In the genomic region with DNA sequence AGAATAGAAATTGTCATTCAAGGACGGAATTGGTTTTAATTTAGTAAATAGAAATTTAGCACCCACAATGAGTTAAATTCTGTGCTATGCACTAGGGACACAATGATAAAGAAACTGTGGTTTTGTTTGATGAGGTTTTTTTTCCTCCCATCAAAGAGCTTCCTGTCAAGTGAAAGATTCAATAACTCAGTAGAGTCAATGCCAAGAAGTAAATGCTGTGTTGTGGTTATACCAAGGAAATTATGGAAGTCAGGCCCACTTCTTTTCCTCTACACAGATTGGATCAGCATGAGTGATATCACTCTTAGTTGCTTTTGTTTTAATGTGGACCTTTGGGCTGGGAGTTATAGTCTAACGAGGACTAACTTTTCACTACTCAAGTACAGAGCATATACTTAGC, we compare ENCODE assay signal across 14 cellular contexts.
A peak's percentile ranks its signal among the peaks of the same experiment; 100 is the strongest.
DNase-seq lines count a peak whose midpoint lies in the region; ATAC-seq, FAIRE-seq and TF ChIP-seq lines count a peak whose summit lies in the region.
"Had no signal": no experiment of that assay in that cellular context is flagged by ENCODE, and none has a peak within 500 bp of the region (broad histone marks: within the 10 kb centered on the region; RNA-seq: fewer than 3 reads in every experiment).

No MANE protein-coding gene starts in this region.

- no peaks in the 10 kb centered on the region for H4K20me1 ChIP-seq in HCT116 (ENCODE audit: insufficient read depth)

- H3K27ac ChIP-seq in HCT116 (ENCODE audit: low read depth, low read length), result peak overlapping the region; percentile 8; the same call in 1 of the 2 replicates
- H3K27ac ChIP-seq in aorta (ENCODE audit: low read depth in 1 of 2, low read length in 2 of 2), result no peak overlapping the region
- H3K27ac ChIP-seq in colonic mucosa, result no peak overlapping the region
- H3K27ac ChIP-seq: SJCRH30 had no signal

- H3K4me1 ChIP-seq in HCT116 (ENCODE audit: control insufficient read depth in 1 of 2, insufficient read depth in 2 of 2, low read length in 2 of 2) (peaks cover 15 to 49% of the 10 kb centered on the region in 2 experiments; a peak in 2 of 4 replicates), aorta (ENCODE audit: control insufficient read depth in 1 of 2, insufficient read depth in 2 of 2, low read length in 2 of 2) (peaks cover 0 to 3% of the 10 kb centered on the region in 2 donors), colonic mucosa (no peaks in the 10 kb centered on the region)

- peak overlapping the region; percentile 39; the same call in 1 of the 2 replicates for H3K4me2 ChIP-seq in HCT116 (ENCODE audit: low read length)

- TF ChIP-seq RAD21 in HCT116 (IDR thresholded peaks at IDR 0.05; ENCODE audit: low read depth), result no peak

- DNase-seq in HCT116 (ENCODE audit: low read depth, low spot score), result peak; percentile 56
- DNase-seq in RCC 7860 (ENCODE audit: low spot score), result peak; percentile 67
- DNase-seq in glomerular visceral epithelial cell (ENCODE audit: extremely low spot score), result peak; percentile 41
- DNase-seq in aorta, result no peak
- DNase-seq in colonic mucosa, result no peak
- no peak for DNase-seq in NCI-H1048 (lab: John Stamatoyannopoulos, UW)
- DNase-seq: DMS153, KBM-7, NCI-H1105, NCI-H187, NCI-H2171, NCI-H510A treated with DMSO at 0.1 percent for 48 hours, SJCRH30 had no signal

- H3K9me2 ChIP-seq in HCT116 (ENCODE audit: insufficient read depth), result no peaks in the 10 kb centered on the region

- TF ChIP-seq POLR2A in HCT116 (IDR thresholded peaks at IDR 0.05; ENCODE audit: borderline replicate concordance, extremely low read depth, insufficient read depth, insufficient read length), result no peak

- no peaks in the 10 kb centered on the region for H3K9me3 ChIP-seq in HCT116 (ENCODE audit: control insufficient read depth in 1 of 2, insufficient read depth in 1 of 2, low read depth in 1 of 2, low read length in 2 of 2)
- no peaks in the 10 kb centered on the region for H3K9me3 ChIP-seq in aorta (ENCODE audit: control insufficient read depth, low read length)
- no peaks in the 10 kb centered on the region for H3K9me3 ChIP-seq in colonic mucosa
- H3K9me3 ChIP-seq: SJCRH30 had no signal

- H3K9ac ChIP-seq in HCT116 (ENCODE audit: low read length) (no peak overlapping the region), colonic mucosa (ENCODE audit: low read depth in 2 of 2, low read length in 2 of 2) (no peak overlapping the region)

- WGBS in aorta, 2 donors, result 56 to 66% methylated on average over 2 of the region's 2 CpGs

- ATAC-seq in HCT116, result peak; percentile 54
- ATAC-seq in aorta (ENCODE audit: low FRiP score), result peak; percentile 22
- ATAC-seq in GM19035 (IDR thresholded peaks at IDR 0.05; ENCODE audit: unreplicated experiment), result no peak

- no peaks in the 10 kb centered on the region for H3K79me2 ChIP-seq in HCT116 (ENCODE audit: insufficient read depth, low read length)

- intact Hi-C loops in HCT116 (cut with micrococcal nuclease) (no loop called here), aorta (cut with DNase I) (no loop called here), colonic mucosa (cut with DNase I) (no loop called here)

- POLR2A ChIA-PET in HCT116 (lab: Charles Lee), result no interaction called here

- TF ChIP-seq CTCF in HCT116 (IDR thresholded peaks at IDR 0.05 in 2 of 3, conservative IDR thresholded peaks at IDR 0.05 in 1 of 3; ENCODE audit: borderline replicate concordance in 1 of 3, insufficient read depth in 1 of 3, low read depth in 2 of 3, low read length in 2 of 3) (no peak), colonic mucosa (IDR thresholded peaks at IDR 0.05) (no peak)

- peak overlapping the region; percentile 33 for H2AFZ ChIP-seq in HCT116 (ENCODE audit: low read depth, low read length, poor library complexity, severe bottlenecking)

- CTCF ChIA-PET in HCT116 (lab: Charles Lee), result no interaction called here

- no TSS peak for BruUV-seq in HCT116 (replicated peaks; lab: Mats Ljungman, UMichigan)

- no peak overlapping the region for H3K4me3 ChIP-seq in HCT116 (replicated peaks in 1 of 2; ENCODE audit: low read depth in 1 of 2, low read length in 2 of 2)
- H3K4me3 ChIP-seq in aorta (ENCODE audit: low read length in 2 of 2), result no peak overlapping the region
- no peak overlapping the region for H3K4me3 ChIP-seq in colonic mucosa
- H3K4me3 ChIP-seq: SJCRH30 had no signal

- H3K27me3 ChIP-seq in HCT116 (ENCODE audit: insufficient read depth, low read length), result no peaks in the 10 kb centered on the region
- H3K27me3 ChIP-seq in aorta (ENCODE audit: control insufficient read depth in 1 of 2, insufficient read depth in 2 of 2, low read length in 1 of 2), result no peaks in the 10 kb centered on the region
- H3K27me3 ChIP-seq in colonic mucosa, result no peaks in the 10 kb centered on the region
- H3K27me3 ChIP-seq: SJCRH30 had no signal

- H3K36me3 ChIP-seq in HCT116 (ENCODE audit: control insufficient read depth in 1 of 2, insufficient read depth in 2 of 2, low read length in 2 of 2) (no peaks in the 10 kb centered on the region), aorta (ENCODE audit: control insufficient read depth in 1 of 2, insufficient read depth in 2 of 2, low read length in 1 of 2) (no peaks in the 10 kb centered on the region), colonic mucosa (no peaks in the 10 kb centered on the region)
- H3K36me3 ChIP-seq: SJCRH30 had no signal

- peak; percentile 94 for FAIRE-seq in RCC 7860 (lab: Jason Lieb, UNC)

- RAD21 ChIA-PET in HCT116 (lab: Charles Lee; ENCODE audit: low non-redundant PET in 1 of 2, low total read pairs in 2 of 2, uncharacterized antibody in 2 of 2, unreplicated experiment in 2 of 2), result no interaction called here

TF ChIP-seq in HCT116, 20 proteins besides CTCF, POLR2A, EP300 and RAD21:
- TF ChIP-seq CEBPB (IDR thresholded peaks at IDR 0.05; ENCODE audit: low read depth) (peak; percentile 33; the same call in 1 of the 2 replicates), EGR1 (IDR thresholded peaks at IDR 0.05; ENCODE audit: low read depth) (0 out of 2 replicates have a peak, but pooled peaks have one; percentile 22), TCF7L2 (IDR thresholded peaks at IDR 0.05; ENCODE audit: borderline replicate concordance, extremely low read depth, insufficient read depth, insufficient read length) (peak; percentile 86), ZNF274 (IDR thresholded peaks at IDR 0.05; ENCODE audit: low read depth, low read length) (no peak), SIN3A (IDR thresholded peaks at IDR 0.05; ENCODE audit: low read depth) (0 out of 2 replicates have a peak, but pooled peaks have one; percentile 42), EZH2 (IDR thresholded peaks at IDR 0.05) (no peak), CBX3 (IDR thresholded peaks at IDR 0.05; ENCODE audit: low read depth) (0 out of 2 replicates have a peak, but pooled peaks have one; percentile 20), SP1 (IDR thresholded peaks at IDR 0.05; ENCODE audit: low read depth) (peak; percentile 71), FOSL1 (IDR thresholded peaks at IDR 0.05; ENCODE audit: low read depth) (peak; percentile 50), JUND (IDR thresholded peaks at IDR 0.05) (peak; percentile 70), ZFX (IDR thresholded peaks at IDR 0.05) (no peak), SRF (IDR thresholded peaks at IDR 0.05; ENCODE audit: low read depth) (0 out of 2 replicates have a peak, but pooled peaks have one; percentile 44), EZH2phosphoT487 (IDR thresholded peaks at IDR 0.05; ENCODE audit: borderline replicate concordance) (no peak)
- TF ChIP-seq, protein P1, sequence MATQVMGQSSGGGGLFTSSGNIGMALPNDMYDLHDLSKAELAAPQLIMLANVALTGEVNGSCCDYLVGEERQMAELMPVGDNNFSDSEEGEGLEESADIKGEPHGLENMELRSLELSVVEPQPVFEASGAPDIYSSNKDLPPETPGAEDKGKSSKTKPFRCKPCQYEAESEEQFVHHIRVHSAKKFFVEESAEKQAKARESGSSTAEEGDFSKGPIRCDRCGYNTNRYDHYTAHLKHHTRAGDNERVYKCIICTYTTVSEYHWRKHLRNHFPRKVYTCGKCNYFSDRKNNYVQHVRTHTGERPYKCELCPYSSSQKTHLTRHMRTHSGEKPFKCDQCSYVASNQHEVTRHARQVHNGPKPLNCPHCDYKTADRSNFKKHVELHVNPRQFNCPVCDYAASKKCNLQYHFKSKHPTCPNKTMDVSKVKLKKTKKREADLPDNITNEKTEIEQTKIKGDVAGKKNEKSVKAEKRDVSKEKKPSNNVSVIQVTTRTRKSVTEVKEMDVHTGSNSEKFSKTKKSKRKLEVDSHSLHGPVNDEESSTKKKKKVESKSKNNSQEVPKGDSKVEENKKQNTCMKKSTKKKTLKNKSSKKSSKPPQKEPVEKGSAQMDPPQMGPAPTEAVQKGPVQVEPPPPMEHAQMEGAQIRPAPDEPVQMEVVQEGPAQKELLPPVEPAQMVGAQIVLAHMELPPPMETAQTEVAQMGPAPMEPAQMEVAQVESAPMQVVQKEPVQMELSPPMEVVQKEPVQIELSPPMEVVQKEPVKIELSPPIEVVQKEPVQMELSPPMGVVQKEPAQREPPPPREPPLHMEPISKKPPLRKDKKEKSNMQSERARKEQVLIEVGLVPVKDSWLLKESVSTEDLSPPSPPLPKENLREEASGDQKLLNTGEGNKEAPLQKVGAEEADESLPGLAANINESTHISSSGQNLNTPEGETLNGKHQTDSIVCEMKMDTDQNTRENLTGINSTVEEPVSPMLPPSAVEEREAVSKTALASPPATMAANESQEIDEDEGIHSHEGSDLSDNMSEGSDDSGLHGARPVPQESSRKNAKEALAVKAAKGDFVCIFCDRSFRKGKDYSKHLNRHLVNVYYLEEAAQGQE (IDR thresholded peaks at IDR 0.05; ENCODE audit: low read depth), result no peak
- TF ChIP-seq, protein P2, sequence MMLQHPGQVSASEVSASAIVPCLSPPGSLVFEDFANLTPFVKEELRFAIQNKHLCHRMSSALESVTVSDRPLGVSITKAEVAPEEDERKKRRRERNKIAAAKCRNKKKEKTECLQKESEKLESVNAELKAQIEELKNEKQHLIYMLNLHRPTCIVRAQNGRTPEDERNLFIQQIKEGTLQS (IDR thresholded peaks at IDR 0.05), result no peak
- TF ChIP-seq, protein P3, sequence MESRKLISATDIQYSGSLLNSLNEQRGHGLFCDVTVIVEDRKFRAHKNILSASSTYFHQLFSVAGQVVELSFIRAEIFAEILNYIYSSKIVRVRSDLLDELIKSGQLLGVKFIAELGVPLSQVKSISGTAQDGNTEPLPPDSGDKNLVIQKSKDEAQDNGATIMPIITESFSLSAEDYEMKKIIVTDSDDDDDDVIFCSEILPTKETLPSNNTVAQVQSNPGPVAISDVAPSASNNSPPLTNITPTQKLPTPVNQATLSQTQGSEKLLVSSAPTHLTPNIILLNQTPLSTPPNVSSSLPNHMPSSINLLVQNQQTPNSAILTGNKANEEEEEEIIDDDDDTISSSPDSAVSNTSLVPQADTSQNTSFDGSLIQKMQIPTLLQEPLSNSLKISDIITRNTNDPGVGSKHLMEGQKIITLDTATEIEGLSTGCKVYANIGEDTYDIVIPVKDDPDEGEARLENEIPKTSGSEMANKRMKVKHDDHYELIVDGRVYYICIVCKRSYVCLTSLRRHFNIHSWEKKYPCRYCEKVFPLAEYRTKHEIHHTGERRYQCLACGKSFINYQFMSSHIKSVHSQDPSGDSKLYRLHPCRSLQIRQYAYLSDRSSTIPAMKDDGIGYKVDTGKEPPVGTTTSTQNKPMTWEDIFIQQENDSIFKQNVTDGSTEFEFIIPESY (IDR thresholded peaks at IDR 0.05; ENCODE audit: extremely low read depth, insufficient replicate concordance, low read length), result no peak

Comparison
In these comparisons a context has a peak if more than half of its experiments do, and no peak if none do; other contexts are left out.
1. DNase-seq: peak in HCT116 (single experiment), RCC 7860 (single experiment) and glomerular visceral epithelial cell (single experiment); none in aorta (0 of 2), colonic mucosa (single experiment) and NCI-H1048 (single experiment).